Comparison of ENCODE assay signal across 13 cellular contexts in genomic region chr1:1869459-1869858, GRCh38. TPM values are rescaled to one million over a fixed set of nuclear protein-coding genes. Genes with fewer than 3 reads are reported as not detected.
DNase-seq lines count a peak whose midpoint lies in the region; ATAC-seq and TF ChIP-seq lines count a peak whose summit lies in the region.
"Had no signal": no experiment of that assay in that cellular context is flagged by ENCODE, and none has a peak within 500 bp of the region (broad histone marks: within the 10 kb centered on the region; RNA-seq: fewer than 3 reads in every experiment).

No MANE protein-coding gene starts in this region.

- peaks cover 49% of the 10 kb centered on the region for H3K36me3 Mint-ChIP-seq in stimulated activated naive CD8-positive, alpha-beta T cell treated with anti-CD3 and anti-CD28 coated beads, Interleukin-15, Interleukin-2, amounts not matched to agents 100 ng/mL and 50 ng/mL, for 24 hours (ENCODE audit: low read depth)
- peaks cover 0 to 3% (median 0%) of the 10 kb centered on the region in 3 donors for H3K36me3 Mint-ChIP-seq in immature natural killer cell

- no peaks in the 10 kb centered on the region for H3K9me3 ChIP-seq in OCI-LY3 (ENCODE audit: insufficient read depth, low read length)
- H3K9me3 ChIP-seq: stomach had no signal

- peaks cover 24% of the 10 kb centered on the region for H3K36me3 ChIP-seq in OCI-LY3 (replicated peaks; ENCODE audit: low read depth, low read length)

- H4K20me1 ChIP-seq in OCI-LY3 (ENCODE audit: insufficient read depth, low read length), result peaks cover 93% of the 10 kb centered on the region

- no peak overlapping the region for H3K4me3 ChIP-seq in OCI-LY3 (ENCODE audit: low read length)
- H3K4me3 ChIP-seq: stomach had no signal

- no peaks in the 10 kb centered on the region for H3K9me3 Mint-ChIP-seq in stimulated activated naive CD8-positive, alpha-beta T cell treated with anti-CD3 and anti-CD28 coated beads, Interleukin-15, Interleukin-2, amounts not matched to agents 100 ng/mL and 50 ng/mL, for 24 hours
- no peaks in the 10 kb centered on the region for H3K9me3 Mint-ChIP-seq in stimulated activated naive CD8-positive, alpha-beta T cell treated with anti-CD3 and anti-CD28 coated beads, Interleukin-15, amount 100 ng/mL, for 72 hours
- no peaks in the 10 kb centered on the region for H3K9me3 Mint-ChIP-seq in immature natural killer cell

- no peak overlapping the region for H3K4me2 ChIP-seq in OCI-LY3 (ENCODE audit: low read length)

- peaks cover 100% of the 10 kb centered on the region for H3K79me2 ChIP-seq in OCI-LY3 (ENCODE audit: low read length)

- peaks cover 16% of the 10 kb centered on the region for H3K4me1 ChIP-seq in OCI-LY3 (ENCODE audit: low read length)

- no peaks in the 10 kb centered on the region for H3K27me3 Mint-ChIP-seq in stimulated activated naive CD8-positive, alpha-beta T cell treated with anti-CD3 and anti-CD28 coated beads, Interleukin-15, Interleukin-2, amounts not matched to agents 100 ng/mL and 50 ng/mL, for 24 hours
- H3K27me3 Mint-ChIP-seq in stimulated activated naive CD8-positive, alpha-beta T cell treated with anti-CD3 and anti-CD28 coated beads, Interleukin-15, amount 100 ng/mL, for 72 hours, result no peaks in the 10 kb centered on the region
- peaks cover 5 to 13% (median 6%) of the 10 kb centered on the region in 3 donors for H3K27me3 Mint-ChIP-seq in immature natural killer cell (ENCODE audit: low read depth in 3 of 3)

- H2AFZ ChIP-seq in OCI-LY3 (ENCODE audit: low read depth, low read length), result no peak overlapping the region

- H3K4me3 Mint-ChIP-seq in stimulated activated naive CD8-positive, alpha-beta T cell treated with anti-CD3 and anti-CD28 coated beads, Interleukin-15, Interleukin-2, amounts not matched to agents 100 ng/mL and 50 ng/mL, for 24 hours, result no peak overlapping the region
- no peak overlapping the region for H3K4me3 Mint-ChIP-seq in stimulated activated naive CD8-positive, alpha-beta T cell treated with anti-CD3 and anti-CD28 coated beads, Interleukin-15, amount 100 ng/mL, for 72 hours
- H3K4me3 Mint-ChIP-seq in immature natural killer cell, result peak overlapping the region in 3 of 5 donors; percentile 1 to 13 (median 11)

- TF ChIP-seq CTCF in OCI-LY3 (IDR thresholded peaks at IDR 0.05; ENCODE audit: low read depth, low read length), result no peak

- no peak for DNase-seq in stimulated activated naive CD8-positive, alpha-beta T cell treated with anti-CD3 and anti-CD28 coated beads, Interleukin-15, amount 100 ng/mL, for 72 hours
- DNase-seq in immature natural killer cell (no peak), NCI-H187 (lab: John Stamatoyannopoulos, UW) (no peak), DMS53 (lab: John Stamatoyannopoulos, UW) (no peak)
- DNase-seq: activated effector memory CD4-positive, alpha-beta T cell treated with anti-CD3 and anti-CD28 coated beads, Interleukin-2, amount 50 U/mL, for 16 hours; NCI-H2171 treated with DMSO at 0.1 percent for 48 hours; stimulated activated CD4-positive, alpha-beta T cell treated with anti-CD3 and anti-CD28 coated beads, Interleukin-4, amount 100 ng/mL, for 1 hour; stomach had no signal

- peaks cover 60% of the 10 kb centered on the region for H3K4me1 Mint-ChIP-seq in stimulated activated naive CD8-positive, alpha-beta T cell treated with anti-CD3 and anti-CD28 coated beads, Interleukin-15, Interleukin-2, amounts not matched to agents 100 ng/mL and 50 ng/mL, for 24 hours (ENCODE audit: low read depth)
- peaks cover 45% of the 10 kb centered on the region for H3K4me1 Mint-ChIP-seq in stimulated activated naive CD8-positive, alpha-beta T cell treated with anti-CD3 and anti-CD28 coated beads, Interleukin-15, amount 100 ng/mL, for 72 hours
- H3K4me1 Mint-ChIP-seq in immature natural killer cell, result peaks cover 70 to 76% of the 10 kb centered on the region in 2 donors

- H3K27ac ChIP-seq in OCI-LY3 (ENCODE audit: low read length), result peak overlapping the region; percentile 36; the same call in 1 of the 2 replicates

- H3K27ac Mint-ChIP-seq in stimulated activated naive CD8-positive, alpha-beta T cell treated with anti-CD3 and anti-CD28 coated beads, Interleukin-15, Interleukin-2, amounts not matched to agents 100 ng/mL and 50 ng/mL, for 24 hours, result peak overlapping the region; percentile 59
- no peak overlapping the region for H3K27ac Mint-ChIP-seq in stimulated activated naive CD8-positive, alpha-beta T cell treated with anti-CD3 and anti-CD28 coated beads, Interleukin-15, amount 100 ng/mL, for 72 hours
- H3K27ac Mint-ChIP-seq in immature natural killer cell, result peak overlapping the region; percentile 33 to 88 (median 62)

- no peak for ATAC-seq in stimulated activated naive CD8-positive, alpha-beta T cell treated with anti-CD3 and anti-CD28 coated beads, Interleukin-15, amount 100 ng/mL, for 72 hours
- no peak for ATAC-seq in HG03469 (IDR thresholded peaks at IDR 0.05; ENCODE audit: unreplicated experiment)
- no peak for ATAC-seq in esophagus mucosa

- no peaks in the 10 kb centered on the region for H3K27me3 ChIP-seq in OCI-LY3 (ENCODE audit: low read depth, low read length)
- H3K27me3 ChIP-seq: stomach had no signal

- H3K9ac ChIP-seq in OCI-LY3 (ENCODE audit: low read length), result no peak overlapping the region

RNA-seq across cellular contexts. Expression of gene GNB1, which starts 21.4 kb away (rescaled TPM):
- polyA plus RNA-seq in immature natural killer cell, result 100 to 1,000 TPM in 1 of 3 donors, 10 to 100 TPM in 2; 53.4 to 111 (median 98.7) TPM
- 148 TPM for total RNA-seq in esophagus mucosa

RNA-seq across cellular contexts. Expression of gene CALML6, which starts 45.6 kb away (rescaled TPM):
- polyA plus RNA-seq in immature natural killer cell, result not detected
- 0.20 TPM for total RNA-seq in esophagus mucosa
- total RNA-seq: G401, stomach had no signal

RNA-seq across cellular contexts. Expression of gene TMEM52, which starts 49.6 kb away (rescaled TPM):
- polyA plus RNA-seq in immature natural killer cell, result under 1 TPM in 1 of 3 donors, not detected in 2; 0.18 TPM
- 0.32 TPM for total RNA-seq in esophagus mucosa

Comparison
In these comparisons a context has a peak if more than half of its experiments do, and no peak if none do; other contexts are left out.
1. H3K27ac Mint-ChIP-seq: peak in stimulated activated naive CD8-positive, alpha-beta T cell treated with anti-CD3 and anti-CD28 coated beads, Interleukin-15, Interleukin-2, amounts not matched to agents 100 ng/mL and 50 ng/mL, for 24 hours (single experiment) and immature natural killer cell (6 of 6); none in stimulated activated naive CD8-positive, alpha-beta T cell treated with anti-CD3 and anti-CD28 coated beads, Interleukin-15, amount 100 ng/mL, for 72 hours (0 of 2).
2. H3K4me3 Mint-ChIP-seq: peak in immature natural killer cell (3 of 5); none in stimulated activated naive CD8-positive, alpha-beta T cell treated with anti-CD3 and anti-CD28 coated beads, Interleukin-15, Interleukin-2, amounts not matched to agents 100 ng/mL and 50 ng/mL, for 24 hours (single experiment) and stimulated activated naive CD8-positive, alpha-beta T cell treated with anti-CD3 and anti-CD28 coated beads, Interleukin-15, amount 100 ng/mL, for 72 hours (0 of 2).